In the genomic region with DNA sequence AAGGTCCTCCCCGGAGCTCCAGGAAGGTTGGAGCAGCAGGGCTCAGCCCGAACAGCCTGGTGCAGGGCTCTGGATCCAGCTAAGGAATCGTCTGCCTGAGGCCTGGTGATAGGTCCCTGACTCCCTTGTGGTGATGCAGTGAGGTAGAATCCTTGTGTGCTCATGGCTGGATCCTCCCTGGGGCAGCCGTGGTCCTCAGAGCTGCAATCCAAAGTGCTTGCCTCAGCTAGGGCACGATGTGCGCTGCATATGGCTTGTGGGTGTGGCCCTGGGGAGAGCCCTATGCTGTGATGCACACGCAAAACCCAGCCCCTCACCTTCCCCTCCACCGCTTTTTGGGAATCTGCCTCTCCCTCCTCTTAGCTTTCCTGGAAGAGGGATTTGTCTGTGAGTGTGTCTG, we compare ENCODE assay signal across 29 cellular contexts.
DNase-seq lines count a peak whose midpoint lies in the region; ATAC-seq and TF ChIP-seq lines count a peak whose summit lies in the region.
"Had no signal": no experiment of that assay in that cellular context is flagged by ENCODE, and none has a peak within 500 bp of the region (broad histone marks: within the 10 kb centered on the region; RNA-seq: fewer than 3 reads in every experiment).

No MANE protein-coding gene starts in this region.

- intact Hi-C loops in dorsolateral prefrontal cortex (cut with DNase I), result loop anchor here in 1 of 2 donors (5.0 kb wide), 1 partner anchor 552 kb away; a partner anchor contains a TSS

- ATAC-seq in HG03571 (IDR thresholded peaks at IDR 0.05; ENCODE audit: unreplicated experiment), result no peak
- ATAC-seq: activated T-helper 17 cell treated with anti-CD3 and anti-CD28 coated beads, Interleukin-2, amount 50 U/mL, for 72 hours; stimulated activated effector memory CD8-positive, alpha-beta T cell treated with anti-CD3 and anti-CD28 coated beads, Interleukin-12 subunit alpha, Interleukin-12 subunit beta, amount 100 ng/mL, for 72 hours had no signal

- H2AFZ ChIP-seq in neuron (ENCODE audit: low read depth, low read length), result peak overlapping the region; percentile 59
- H2AFZ ChIP-seq: GM23248 had no signal

- peaks cover 0 to 7% (median 0%) of the 10 kb centered on the region in 3 donors for H3K36me3 Mint-ChIP-seq in CD8-positive, alpha-beta memory T cell
- H3K36me3 Mint-ChIP-seq: CD4-positive, alpha-beta memory T cell; mesothelial cell of epicardium; stimulated activated effector memory CD8-positive, alpha-beta T cell treated with anti-CD3 and anti-CD28 coated beads, Interleukin-12 subunit alpha, Interleukin-12 subunit beta, amount 100 ng/mL, for 72 hours had no signal

- peak; percentile 24 for DNase-seq in AG08395 (ENCODE audit: low spot score)
- peak; percentile 59 to 65 for DNase-seq in SJCRH30
- DNase-seq in dorsolateral prefrontal cortex, result peak in 1 of 10 donors; percentile 37
- DNase-seq in HPDE6-E6E7 (ENCODE audit: extremely low spot score), result no peak
- DNase-seq in CD8-positive, alpha-beta memory T cell, result no peak
- DNase-seq in NCI-H1048 (lab: John Stamatoyannopoulos, UW), result no peak
- DNase-seq: 8988T; activated CD4-positive, alpha-beta T cell treated with anti-CD3 and anti-CD28 coated beads for 4 hours; activated naive CD4-positive, alpha-beta T cell treated with anti-CD3 and anti-CD28 coated beads, Interleukin-2, amount 50 U/mL, for 16 hours; CD4-positive, alpha-beta memory T cell; colonic mucosa; effector CD8-positive, alpha-beta T cell; GM23248; KBM-7; left ventricle myocardium inferior; NCI-H1092 treated with DMSO at 0.1 percent for 48 hours; NCI-H187; NCI-H2171; NCI-H524; NK-92 treated with Interleukin-12 subunit alpha and Interleukin-12 subunit beta, amount 100 ng/mL, for 24 hours; SHP77; stimulated activated CD4-positive, alpha-beta T cell treated with anti-CD3 and anti-CD28 coated beads, Interleukin-15, amount 100 ng/mL, for 24 hours; T1000 had no signal

- H3K27ac Mint-ChIP-seq in CD8-positive, alpha-beta memory T cell, result no peak overlapping the region
- H3K27ac Mint-ChIP-seq: activated T-helper 17 cell treated with anti-CD3 and anti-CD28 coated beads, Interleukin-2, amount 50 U/mL, for 72 hours; CD4-positive, alpha-beta memory T cell; stimulated activated effector memory CD8-positive, alpha-beta T cell treated with anti-CD3 and anti-CD28 coated beads, Interleukin-12 subunit alpha, Interleukin-12 subunit beta, amount 100 ng/mL, for 72 hours had no signal

- H3K4me3 Mint-ChIP-seq in CD8-positive, alpha-beta memory T cell, result no peak overlapping the region
- H3K4me3 Mint-ChIP-seq: activated T-helper 17 cell treated with anti-CD3 and anti-CD28 coated beads, Interleukin-2, amount 50 U/mL, for 72 hours; CD4-positive, alpha-beta memory T cell; mesothelial cell of epicardium; stimulated activated effector memory CD8-positive, alpha-beta T cell treated with anti-CD3 and anti-CD28 coated beads, Interleukin-12 subunit alpha, Interleukin-12 subunit beta, amount 100 ng/mL, for 72 hours had no signal

- peaks cover 17% of the 10 kb centered on the region for H3K4me1 ChIP-seq in SJCRH30
- H3K4me1 ChIP-seq in neuron (ENCODE audit: insufficient read depth, low read length), result peaks cover 10% of the 10 kb centered on the region
- H3K4me1 ChIP-seq in CD8-positive, alpha-beta memory T cell (ENCODE audit: insufficient read depth, low read length), result no peaks in the 10 kb centered on the region
- H3K4me1 ChIP-seq: colonic mucosa, left ventricle myocardium inferior had no signal

- H3K4me1 Mint-ChIP-seq in CD8-positive, alpha-beta memory T cell, result no peaks in the 10 kb centered on the region
- H3K4me1 Mint-ChIP-seq: activated T-helper 17 cell treated with anti-CD3 and anti-CD28 coated beads, Interleukin-2, amount 50 U/mL, for 72 hours; CD4-positive, alpha-beta memory T cell; stimulated activated effector memory CD8-positive, alpha-beta T cell treated with anti-CD3 and anti-CD28 coated beads, Interleukin-12 subunit alpha, Interleukin-12 subunit beta, amount 100 ng/mL, for 72 hours had no signal

- peak in 1 of 56 donors; percentile 7 for TF ChIP-seq CTCF in dorsolateral prefrontal cortex (IDR thresholded peaks at IDR 0.05 in 54 of 56, conservative IDR thresholded peaks at IDR 0.05 in 2 of 56; ENCODE audit: low read depth in 1 of 56, partially characterized antibody in 56 of 56)

- H3K36me3 ChIP-seq in SJCRH30, result no peaks in the 10 kb centered on the region
- H3K36me3 ChIP-seq in neuron (ENCODE audit: insufficient read depth, low read length), result no peaks in the 10 kb centered on the region
- H3K36me3 ChIP-seq in CD8-positive, alpha-beta memory T cell (ENCODE audit: insufficient read depth, low read length), result no peaks in the 10 kb centered on the region
- H3K36me3 ChIP-seq: colonic mucosa had no signal

- H3K27me3 Mint-ChIP-seq in CD8-positive, alpha-beta memory T cell, result peaks cover 0 to 2% of the 10 kb centered on the region in 2 donors

- no peaks in the 10 kb centered on the region for H3K27me3 ChIP-seq in SJCRH30
- no peaks in the 10 kb centered on the region for H3K27me3 ChIP-seq in dorsolateral prefrontal cortex
- no peaks in the 10 kb centered on the region for H3K27me3 ChIP-seq in neuron (ENCODE audit: insufficient read depth, low read length)
- no peaks in the 10 kb centered on the region for H3K27me3 ChIP-seq in CD8-positive, alpha-beta memory T cell (ENCODE audit: insufficient read depth, low read length, poor library complexity, severe bottlenecking)
- H3K27me3 ChIP-seq: colonic mucosa had no signal

- H3K9me3 Mint-ChIP-seq in CD8-positive, alpha-beta memory T cell, result no peaks in the 10 kb centered on the region
- H3K9me3 Mint-ChIP-seq: activated T-helper 17 cell treated with anti-CD3 and anti-CD28 coated beads, Interleukin-2, amount 50 U/mL, for 72 hours; CD4-positive, alpha-beta memory T cell; mesothelial cell of epicardium; stimulated activated effector memory CD8-positive, alpha-beta T cell treated with anti-CD3 and anti-CD28 coated beads, Interleukin-12 subunit alpha, Interleukin-12 subunit beta, amount 100 ng/mL, for 72 hours had no signal

- CTCF ChIA-PET in CD8-positive, alpha-beta memory T cell (lab: Charles Lee), result no interaction called here

- no peak overlapping the region for H3K4me3 ChIP-seq in SJCRH30
- H3K4me3 ChIP-seq in dorsolateral prefrontal cortex, result peak overlapping the region in 1 of 59 donors; percentile 33
- no peak overlapping the region for H3K4me3 ChIP-seq in neuron (ENCODE audit: low read length)
- H3K4me3 ChIP-seq in CD8-positive, alpha-beta memory T cell (ENCODE audit: low read length), result no peak overlapping the region
- H3K4me3 ChIP-seq: colonic mucosa, GM23248, left ventricle myocardium inferior had no signal

- POLR2A ChIA-PET in CD8-positive, alpha-beta memory T cell (lab: Charles Lee), result no interaction called here

- H3K27ac ChIP-seq in SJCRH30 (peak overlapping the region; percentile 29), dorsolateral prefrontal cortex (peak overlapping the region; percentile 40 to 99 (median 96))
- no peak overlapping the region for H3K27ac ChIP-seq in CD8-positive, alpha-beta memory T cell (ENCODE audit: low read depth, low read length)
- H3K27ac ChIP-seq: colonic mucosa, GM23248, left ventricle myocardium inferior, VCaP had no signal

- H3K9me3 ChIP-seq in SJCRH30 (replicated peaks), result no peaks in the 10 kb centered on the region
- H3K9me3 ChIP-seq in neuron (ENCODE audit: low read length), result no peaks in the 10 kb centered on the region
- H3K9me3 ChIP-seq in CD8-positive, alpha-beta memory T cell (ENCODE audit: low read length), result no peaks in the 10 kb centered on the region
- H3K9me3 ChIP-seq: colonic mucosa, left ventricle myocardium inferior had no signal

Comparison
In these comparisons a context has a peak if more than half of its experiments do, and no peak if none do; other contexts are left out.
1. DNase-seq: peak in AG08395 (single experiment) and SJCRH30 (2 of 2); none in HPDE6-E6E7 (single experiment), CD8-positive, alpha-beta memory T cell (0 of 5) and NCI-H1048 (single experiment).